ENCODE assay signal across 26 cellular contexts in genomic region chr3:12746419-12746818, GRCh38. TPM values are rescaled to one million over a fixed set of nuclear protein-coding genes. Genes with fewer than 3 reads are reported as not detected.
"Had no signal": no experiment of that assay in that cellular context is flagged by ENCODE, and none has a peak within 500 bp of the region (broad histone marks: within the 10 kb centered on the region; RNA-seq: fewer than 3 reads in every experiment).

No MANE protein-coding gene starts in this region.

- H3K27me3 ChIP-seq: breast epithelium, SJSA1 had no signal

- ATAC-seq: activated CD8-positive, alpha-beta T cell treated with anti-CD3 and anti-CD28 coated beads, Interleukin-2, amount 10 ng/mL, durations not matched to agents 7 days and 5 days; Panc1; SK-N-SH treated with all-trans-retinoic acid at 6 μM for 48 hours; WTC11 had no signal

- DNase-seq: activated CD4-positive, alpha-beta T cell treated with anti-CD3 and anti-CD28 coated beads for 48 hours; activated CD4-positive, alpha-beta T cell treated with anti-CD3 and anti-CD28 coated beads, Interleukin-2, amount 50 U/mL, for 4 hours; activated CD4-positive, CD25-positive, alpha-beta regulatory T cell treated with anti-CD3 and anti-CD28 coated beads, Interleukin-2, amount 50 U/mL, for 72 hours; activated CD8-positive, alpha-beta memory T cell treated with anti-CD3 and anti-CD28 coated beads, Interleukin-2, amount 50 U/mL, for 48 hours; activated CD8-positive, alpha-beta T cell treated with anti-CD3 and anti-CD28 coated beads, Interleukin-2, amount 10 ng/mL, durations not matched to agents 7 days and 5 days; activated T-cell treated with anti-CD3 and anti-CD28 coated beads, Interleukin-2, amount 50 U/mL, for 1 hour; Kasumi-1; KBM-7; NCI-H1048; NCI-H1417; NCI-H1930; NCI-H2171 treated with DMSO at 0.1 percent for 48 hours; NCI-H226; NCI-H526; NCI-H774; RPMI8226; SHP77; SW 1271; T-helper 9 cell had no signal

- H3K4me1 ChIP-seq: breast epithelium had no signal

- H3K4me3 ChIP-seq: breast epithelium, SJSA1 had no signal

- H3K27ac ChIP-seq: breast epithelium, SJSA1 had no signal

- H3K9me3 ChIP-seq: breast epithelium, SJSA1 had no signal

- H3K36me3 ChIP-seq: breast epithelium, SJSA1 had no signal

RNA-seq across cellular contexts. Expression of gene TMEM40, which starts 12.6 kb away (rescaled TPM):
- total RNA-seq: activated CD8-positive, alpha-beta T cell treated with anti-CD3 and anti-CD28 coated beads, Interleukin-2, amount 10 ng/mL, durations not matched to agents 7 days and 5 days; OCI-LY7; SJSA1; T-helper 1 cell treated with Interleukin-12 subunit alpha and Interleukin-12 subunit beta and Interleukin-4 antibody, amounts not matched to agents 30 ng/mL and 1 ng/mL, for 36 hours had no signal
